In the genomic region with DNA sequence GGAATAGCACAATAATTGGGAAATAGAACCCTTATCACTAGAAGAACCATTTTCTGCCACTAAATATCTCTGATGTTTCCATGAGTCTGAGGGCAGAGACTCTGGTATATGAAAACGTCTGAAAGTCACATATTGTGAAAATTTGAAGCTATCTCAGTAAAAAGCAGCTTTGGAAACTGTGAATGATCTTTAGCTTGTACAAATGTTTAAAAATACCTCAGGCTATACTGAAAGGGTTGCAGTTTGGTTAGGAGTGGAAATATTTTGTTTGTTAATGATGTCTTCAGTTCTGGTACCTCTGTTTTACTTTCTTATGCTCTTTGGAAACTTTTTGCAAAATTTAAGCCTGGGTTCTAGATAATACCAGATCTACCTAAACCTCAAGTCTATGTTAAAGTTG, we compare ENCODE assay signal across 16 cellular contexts.
"Had no signal": no experiment of that assay in that cellular context is flagged by ENCODE, and none has a peak within 500 bp of the region (broad histone marks: within the 10 kb centered on the region; RNA-seq: fewer than 3 reads in every experiment).

No MANE protein-coding gene starts in this region.

- ATAC-seq: stimulated activated naive B cell treated with anti-CD40 and anti-IgM and Interleukin-4, amounts not matched to agents 10 μg/mL and 1 μg/mL and 100 μg/mL, for 72 hours; WTC11 had no signal

- H3K9me3 ChIP-seq: right atrium auricular region had no signal

- FAIRE-seq: endometrium had no signal

- H3K4me2 ChIP-seq: hepatocyte had no signal

- DNase-seq: activated CD4-positive, alpha-beta T cell treated with anti-CD3 and anti-CD28 coated beads for 4 hours; activated CD8-positive, alpha-beta memory T cell treated with anti-CD3 and anti-CD28 coated beads for 24 hours; activated naive CD4-positive, alpha-beta T cell; islet precursor cell; nephron progenitor cell; occipital lobe; stimulated activated CD4-positive, alpha-beta T cell treated with anti-CD3 and anti-CD28 coated beads, Interleukin-15, amount 100 ng/mL, for 24 hours; stimulated activated CD4-positive, alpha-beta T cell treated with anti-CD3 and anti-CD28 coated beads, Interleukin-4, amount 100 ng/mL, for 1 hour; stimulated activated naive B cell treated with anti-CD40 and anti-IgM and Interleukin-4, amounts not matched to agents 10 μg/mL and 1 μg/mL and 100 μg/mL, for 72 hours; trophoblast cell had no signal

- H2AFZ ChIP-seq: hepatocyte had no signal

- H3K4me3 ChIP-seq: cardiac muscle cell, hepatocyte, lung, right atrium auricular region had no signal

- H3K36me3 ChIP-seq: cardiac muscle cell, right atrium auricular region had no signal

- H3K79me2 ChIP-seq: hepatocyte had no signal

- H3K27me3 ChIP-seq: cardiac muscle cell, hepatocyte, right atrium auricular region had no signal

- H3K27ac ChIP-seq: cardiac muscle cell, hepatocyte had no signal
